Comparison of ENCODE assay signal across 9 cellular contexts in the genomic region with DNA sequence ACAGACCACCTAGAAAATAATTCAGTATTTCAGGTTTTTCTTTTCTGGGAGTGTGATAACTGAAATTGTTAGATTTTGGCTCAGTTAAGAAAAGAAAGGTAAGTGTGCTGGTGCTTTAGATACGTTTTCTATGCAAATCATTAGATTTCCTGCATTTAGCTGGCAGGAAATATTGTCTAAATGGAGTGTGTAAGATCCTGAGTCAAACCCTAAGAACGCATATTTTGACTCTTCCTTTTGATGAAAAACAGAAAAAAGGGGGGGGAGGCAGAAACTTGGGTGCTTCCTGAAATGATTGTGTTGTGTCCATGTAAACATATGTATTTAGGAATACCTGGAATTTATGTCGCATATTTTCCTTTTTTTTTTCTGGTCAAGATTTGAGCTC. TPM values are rescaled to one million over a fixed set of nuclear protein-coding genes. Genes with fewer than 3 reads are reported as not detected.
DNase-seq lines count a peak whose midpoint lies in the region; ATAC-seq and TF ChIP-seq lines count a peak whose summit lies in the region.
"Had no signal": no experiment of that assay in that cellular context is flagged by ENCODE, and none has a peak within 500 bp of the region (broad histone marks: within the 10 kb centered on the region; RNA-seq: fewer than 3 reads in every experiment).

No MANE protein-coding gene starts in this region.

- H3K27ac Mint-ChIP-seq in endodermal cell = no peak overlapping the region

- peaks cover 34% of the 10 kb centered on the region for H3K4me1 ChIP-seq in DOHH2 (ENCODE audit: control insufficient read depth, low read length)
- peaks cover 21% of the 10 kb centered on the region for H3K4me1 ChIP-seq in PC-9 (replicated peaks; ENCODE audit: insufficient read depth)
- peaks cover 12% of the 10 kb centered on the region for H3K4me1 ChIP-seq in endodermal cell (ENCODE audit: control insufficient read depth, insufficient read depth, low read length)
- peaks cover 38 to 42% of the 10 kb centered on the region in 2 experiments for H3K4me1 ChIP-seq in neutrophil (ENCODE audit: control insufficient read depth in 1 of 2, insufficient read depth in 1 of 2, low read depth in 1 of 2, low read length in 1 of 2)

- DNase-seq in PC-9 (no peak), endodermal cell (no peak), NCI-H2196 treated with DMSO at 0.1 percent for 48 hours (lab: John Stamatoyannopoulos, UW; ENCODE audit: unreplicated experiment) (no peak)
- DNase-seq: cerebellar nuclear complex had no signal

- H4K20me1 ChIP-seq in DOHH2 (ENCODE audit: control insufficient read depth, insufficient read depth, low read depth, low read length) = peaks cover 4% of the 10 kb centered on the region; the same call in 1 of the 2 replicates
- H4K20me1 ChIP-seq in PC-9 (ENCODE audit: insufficient read depth) = no peaks in the 10 kb centered on the region

- peaks cover 18% of the 10 kb centered on the region for H3K27me3 Mint-ChIP-seq in endodermal cell (ENCODE audit: insufficient read depth)

- CTCF ChIA-PET in PC-9 (lab: Charles Lee) = interaction anchor here (1.1 to 1.2 kb wide), 2 partner anchors 63 to 284 kb away, joined by 3 to 5 read pairs; no protein-coding TSS in a partner anchor

- POLR2A ChIA-PET in PC-9 (lab: Charles Lee; ENCODE audit: unreplicated experiment) = no interaction called here

- peak overlapping the region; percentile 15; the same call in 1 of the 2 replicates for H3K27ac ChIP-seq in DOHH2 (ENCODE audit: low read depth, low read length)
- H3K27ac ChIP-seq in PC-9 = no peak overlapping the region
- H3K27ac ChIP-seq in endodermal cell (ENCODE audit: low read depth, low read length) = no peak overlapping the region
- H3K27ac ChIP-seq in neutrophil = peak overlapping the region; percentile 95

- intact Hi-C loops in PC-9 (cut with micrococcal nuclease; ENCODE audit: unreplicated experiment) = loop anchor here (2.0 to 10.0 kb wide), 4 partner anchors 44 to 646 kb away; partner anchors contain the start of gene BAG3

- peaks cover 6% of the 10 kb centered on the region; the same call in 1 of the 2 replicates for H3K27me3 ChIP-seq in DOHH2 (ENCODE audit: control insufficient read depth, low read length)
- no peaks in the 10 kb centered on the region for H3K27me3 ChIP-seq in PC-9 (ENCODE audit: insufficient read depth, low read depth)
- H3K27me3 ChIP-seq in endodermal cell (ENCODE audit: control insufficient read depth, insufficient read depth, low read length, poor library complexity, severe bottlenecking) = peaks cover 15% of the 10 kb centered on the region
- H3K27me3 ChIP-seq in neutrophil = no peaks in the 10 kb centered on the region

- peak overlapping the region; percentile 93 for H3K4me3 ChIP-seq in DOHH2 (ENCODE audit: low read length)
- peak overlapping the region; percentile 86; the same call in 1 of the 2 replicates for H3K4me3 ChIP-seq in PC-9
- peak overlapping the region; percentile 86 for H3K4me3 ChIP-seq in endodermal cell (ENCODE audit: low read length)
- H3K4me3 ChIP-seq in neutrophil (ENCODE audit: low read depth in 1 of 2, low read length in 1 of 2) = peak overlapping the region; percentile 65 to 84

- H3K36me3 Mint-ChIP-seq in endodermal cell (ENCODE audit: low read depth) = no peaks in the 10 kb centered on the region

- no peaks in the 10 kb centered on the region; the same call in 1 of the 2 replicates for H3K79me2 ChIP-seq in DOHH2 (ENCODE audit: control insufficient read depth, low read length)
- no peaks in the 10 kb centered on the region for H3K79me2 ChIP-seq in PC-9 (ENCODE audit: low read depth)

- H3K4me3 Mint-ChIP-seq in endodermal cell = peak overlapping the region; percentile 66

- no peaks in the 10 kb centered on the region for H3K9me3 Mint-ChIP-seq in endodermal cell

- H3K4me2 ChIP-seq in DOHH2 (ENCODE audit: low read length) = peak overlapping the region; percentile 91
- peak overlapping the region; percentile 97 for H3K4me2 ChIP-seq in PC-9

- H3K36me3 ChIP-seq in DOHH2 (ENCODE audit: control insufficient read depth, low read length) = no peaks in the 10 kb centered on the region
- H3K36me3 ChIP-seq in PC-9 (ENCODE audit: low read depth) = no peaks in the 10 kb centered on the region
- no peaks in the 10 kb centered on the region for H3K36me3 ChIP-seq in endodermal cell (ENCODE audit: control insufficient read depth, insufficient read depth, low read length)
- no peaks in the 10 kb centered on the region for H3K36me3 ChIP-seq in neutrophil

- WGBS in endodermal cell (ENCODE audit: insufficient coverage in 1 of 2, insufficient read length in 1 of 2), 2 experiments = 43 to 48% methylated on average over 2 to 3 of the region's 3 CpGs

- H3F3A ChIP-seq in DOHH2 (ENCODE audit: control insufficient read depth, insufficient read depth) (peaks cover 13% of the 10 kb centered on the region), PC-9 (ENCODE audit: insufficient read depth, low read depth) (peaks cover 3% of the 10 kb centered on the region; the same call in 1 of the 2 replicates)

- no peak for TF ChIP-seq CTCF in DOHH2 (IDR thresholded peaks at IDR 0.05; ENCODE audit: low read depth, low read length, poor library complexity, severe bottlenecking)
- no peak for TF ChIP-seq CTCF in PC-9 (conservative IDR thresholded peaks at IDR 0.05)
- TF ChIP-seq CTCF in endodermal cell (conservative IDR thresholded peaks at IDR 0.05) = no peak
- TF ChIP-seq CTCF in neutrophil (IDR thresholded peaks at IDR 0.05) = no peak

- H3K9me3 ChIP-seq in DOHH2 (ENCODE audit: control insufficient read depth, insufficient read depth, low read length) = no peaks in the 10 kb centered on the region
- H3K9me3 ChIP-seq in PC-9 (ENCODE audit: insufficient read depth, low read depth) = no peaks in the 10 kb centered on the region
- H3K9me3 ChIP-seq in endodermal cell (ENCODE audit: control insufficient read depth, low read length) = no peaks in the 10 kb centered on the region
- no peaks in the 10 kb centered on the region for H3K9me3 ChIP-seq in neutrophil

- H3K9me2 ChIP-seq in DOHH2 (replicated peaks; ENCODE audit: control insufficient read depth, low read length) = no peaks in the 10 kb centered on the region
- H3K9me2 ChIP-seq in PC-9 (ENCODE audit: insufficient read depth) = no peaks in the 10 kb centered on the region

- peak overlapping the region; percentile 87 for H2AFZ ChIP-seq in PC-9

- no TSS peak for BruUV-seq in PC-9 (replicated peaks; lab: Mats Ljungman, UMichigan)

- peaks cover 47% of the 10 kb centered on the region for H3K4me1 Mint-ChIP-seq in endodermal cell

- ATAC-seq in GM18517 (IDR thresholded peaks at IDR 0.05; ENCODE audit: unreplicated experiment) = no peak
- ATAC-seq in HG03571 (IDR thresholded peaks at IDR 0.05; ENCODE audit: unreplicated experiment) = no peak
- no peak for ATAC-seq in GM18873 (IDR thresholded peaks at IDR 0.05; ENCODE audit: low FRiP score, unreplicated experiment)

- H3K9ac ChIP-seq in endodermal cell (ENCODE audit: extremely low read depth, low read length, poor library complexity, severe bottlenecking) = no peak overlapping the region

RNA-seq across cellular contexts. Expression of gene GRK5, which starts 1.2 kb away (rescaled TPM):
- 4.8 and 5.3 TPM in 2 replicates for total RNA-seq in PC-9 (2021)
- 10 to 100 TPM in 1 of 2 donors, 1 to 10 TPM in 1; 9.1 to 11.9 TPM for total RNA-seq in endodermal cell
- polyA plus RNA-seq in endodermal cell (2013, experiment 1 of 2) = 6.1 TPM
- polyA plus RNA-seq in endodermal cell (2013, experiment 2 of 2) = 4.6 TPM

RNA-seq across cellular contexts. Expression of gene PRDX3, which starts 29.9 kb away (rescaled TPM):
- 110 and 144 TPM in 2 replicates for total RNA-seq in PC-9 (2021)
- 100 to 1,000 TPM; 153 to 173 TPM for total RNA-seq in endodermal cell
- polyA plus RNA-seq in endodermal cell (2013, experiment 1 of 2) = 242 TPM
- polyA plus RNA-seq in endodermal cell (2013, experiment 2 of 2) = 229 TPM

RNA-seq across cellular contexts. Expression of gene SFXN4, which starts 43.0 kb away (rescaled TPM):
- total RNA-seq in PC-9 (2021) (15.4 and 18.3 TPM in 2 replicates), endodermal cell (10 to 100 TPM; 18.3 to 23.2 TPM)
- 15.2 TPM for polyA plus RNA-seq in endodermal cell (2013, experiment 1 of 2)
- 13.0 TPM for polyA plus RNA-seq in endodermal cell (2013, experiment 2 of 2)

Comparison
In these comparisons a context has a peak if more than half of its experiments do, and no peak if none do; other contexts are left out.
1. H3K27ac ChIP-seq: peak in DOHH2 (single experiment) and neutrophil (single experiment); none in PC-9 (single experiment) and endodermal cell (single experiment).
2. Peak in every context shown above with its lines, with median percentiles within 50 percentile points of each other: H3K4me3 ChIP-seq.